ENCODE assay signal across 20 cellular contexts in genomic region chr3:30737746-30738499, GRCh38.
"Had no signal": no experiment of that assay in that cellular context is flagged by ENCODE, and none has a peak within 500 bp of the region (broad histone marks: within the 10 kb centered on the region; RNA-seq: fewer than 3 reads in every experiment).

No MANE protein-coding gene starts in this region.

- H3K4me1 ChIP-seq: colonic mucosa, foreskin keratinocyte, left lung, right atrium auricular region, stomach had no signal

- H3K36me3 ChIP-seq: colonic mucosa, left lung, right atrium auricular region, stomach had no signal

- H3K9me3 Mint-ChIP-seq: activated B cell treated with CpG ODN at 0.5 μM for 24 hours; activated naive CD8-positive, alpha-beta T cell treated with anti-CD3 and anti-CD28 coated beads, Interleukin-2, amount 10 ng/mL, durations not matched to agents 7 days and 5 days; T-cell had no signal

- ATAC-seq: foreskin keratinocyte, left lung, SK-N-SH treated with all-trans-retinoic acid at 6 μM for 48 hours, T-cell had no signal

- DNase-seq: activated B cell treated with CpG ODN at 0.5 μM for 24 hours; activated CD4-positive, alpha-beta T cell treated with anti-CD3 and anti-CD28 coated beads, Interleukin-2, amount 50 U/mL, for 1 hour; activated naive CD8-positive, alpha-beta T cell treated with anti-CD3 and anti-CD28 coated beads, Interleukin-2, amount 10 ng/mL, durations not matched to agents 7 days and 5 days; caudate nucleus; colonic mucosa; endodermal cell; foreskin keratinocyte; glutamatergic neuron; hippocampal formation; islet precursor cell; left lung; stimulated activated CD4-positive, alpha-beta T cell treated with anti-CD3 and anti-CD28 coated beads, Interleukin-2, amount 100 ng/mL, for 24 hours; stomach; T-cell had no signal

- H3K27me3 ChIP-seq: colonic mucosa, foreskin keratinocyte, left lung, right atrium auricular region, stomach had no signal

- H3K27me3 Mint-ChIP-seq: activated naive CD8-positive, alpha-beta T cell treated with anti-CD3 and anti-CD28 coated beads, Interleukin-2, amount 10 ng/mL, durations not matched to agents 7 days and 5 days; progenitor cell of endocrine pancreas; T-cell; type B pancreatic cell had no signal

- H3K27ac ChIP-seq: colonic mucosa, foreskin keratinocyte, left lung, right atrium auricular region, stomach had no signal

- H3K4me3 ChIP-seq: colonic mucosa, left lung, right atrium auricular region, stomach had no signal

- H3K36me3 Mint-ChIP-seq: brain, T-cell, type B pancreatic cell had no signal

- H3K4me3 Mint-ChIP-seq: activated B cell treated with CpG ODN at 0.5 μM for 24 hours; activated naive CD8-positive, alpha-beta T cell treated with anti-CD3 and anti-CD28 coated beads, Interleukin-2, amount 10 ng/mL, durations not matched to agents 7 days and 5 days; brain; endodermal cell; neural crest cell; T-cell; type B pancreatic cell had no signal

- H3K4me1 Mint-ChIP-seq: endodermal cell, neural crest cell had no signal

- H3K9me3 ChIP-seq: colonic mucosa, left lung, right atrium auricular region, stomach had no signal

- H3K27ac Mint-ChIP-seq: activated B cell treated with CpG ODN at 0.5 μM for 24 hours; activated naive CD8-positive, alpha-beta T cell treated with anti-CD3 and anti-CD28 coated beads, Interleukin-2, amount 10 ng/mL, durations not matched to agents 7 days and 5 days; brain; endodermal cell; progenitor cell of endocrine pancreas; T-cell; type B pancreatic cell had no signal
